Comparison of ENCODE assay signal across 13 cellular contexts in genomic region chr2:43270461-43270860, GRCh38. TPM values are rescaled to one million over a fixed set of nuclear protein-coding genes. Genes with fewer than 3 reads are reported as not detected.
DNase-seq lines count a peak whose midpoint lies in the region; ATAC-seq and TF ChIP-seq lines count a peak whose summit lies in the region.
"Had no signal": no experiment of that assay in that cellular context is flagged by ENCODE, and none has a peak within 500 bp of the region (broad histone marks: within the 10 kb centered on the region; RNA-seq: fewer than 3 reads in every experiment).

No MANE protein-coding gene starts in this region.

- no peaks in the 10 kb centered on the region for H3K36me3 ChIP-seq in right atrium auricular region
- H3K36me3 ChIP-seq in esophagus squamous epithelium: peaks cover 0 to 32% (median 0%) of the 10 kb centered on the region in 3 donors
- no peaks in the 10 kb centered on the region for H3K36me3 ChIP-seq in sigmoid colon
- no peaks in the 10 kb centered on the region for H3K36me3 ChIP-seq in uterus
- H3K36me3 ChIP-seq: WERI-Rb-1 had no signal

- H3K27ac ChIP-seq in right atrium auricular region (peak overlapping the region; percentile 86 to 90), esophagus squamous epithelium (peak overlapping the region; percentile 67 to 92 (median 82)), sigmoid colon (peak overlapping the region; percentile 65 to 87 (median 83)), uterus (peak overlapping the region; percentile 85 to 88), substantia nigra (ENCODE audit: low read depth, low read length, poor library complexity, severe bottlenecking) (no peak overlapping the region)
- H3K27ac ChIP-seq: WERI-Rb-1 had no signal

- no peak for TF ChIP-seq EP300 in sigmoid colon (IDR thresholded peaks at IDR 0.05)

- H3K9me3 ChIP-seq in right atrium auricular region (no peaks in the 10 kb centered on the region), esophagus squamous epithelium (no peaks in the 10 kb centered on the region), sigmoid colon (no peaks in the 10 kb centered on the region), uterus (no peaks in the 10 kb centered on the region)

- intact Hi-C loops in Right ventricle myocardium superior (cut with DNase I) (no loop called here), esophagus squamous epithelium (cut with DNase I) (no loop called here), sigmoid colon (cut with DNase I) (no loop called here), uterus (cut with DNase I; ENCODE audit: low total_unique reads) (no loop called here)

- WGBS in esophagus squamous epithelium, 2 donors: 93 to 100% methylated on average over 1 to 2 of the region's 2 CpGs
- WGBS in sigmoid colon, 2 donors: 90 to 92% methylated on average over 2 of the region's 2 CpGs

- H3K4me1 ChIP-seq in right atrium auricular region: peaks cover 5 to 69% of the 10 kb centered on the region in 2 donors
- H3K4me1 ChIP-seq in esophagus squamous epithelium: peaks cover 15 to 47% (median 26%) of the 10 kb centered on the region in 3 donors
- H3K4me1 ChIP-seq in sigmoid colon: peaks cover 0 to 79% (median 58%) of the 10 kb centered on the region in 4 donors
- H3K4me1 ChIP-seq in uterus: peaks cover 6 to 16% of the 10 kb centered on the region in 2 donors

- no peak overlapping the region for H3K4me3 ChIP-seq in right atrium auricular region
- no peak overlapping the region for H3K4me3 ChIP-seq in esophagus squamous epithelium
- H3K4me3 ChIP-seq in sigmoid colon: no peak overlapping the region
- no peak overlapping the region for H3K4me3 ChIP-seq in uterus
- H3K4me3 ChIP-seq: GM23338 had no signal

- TF ChIP-seq POLR2A in esophagus squamous epithelium (IDR thresholded peaks at IDR 0.05) (no peak), sigmoid colon (IDR thresholded peaks at IDR 0.05) (no peak), uterus (IDR thresholded peaks at IDR 0.05) (no peak)

- ATAC-seq in Right ventricle myocardium superior (ENCODE audit: poor library complexity): no peak
- ATAC-seq: GM23338 had no signal

- DNase-seq in right atrium auricular region (ENCODE audit: low spot score) (no peak), Right ventricle myocardium superior (no peak), esophagus squamous epithelium (lab: John Stamatoyannopoulos, UW) (no peak), sigmoid colon (no peak), uterus (no peak), substantia nigra (lab: John Stamatoyannopoulos, UW) (no peak), HT-29 (ENCODE audit: low spot score) (no peak), NCI-H2196 treated with DMSO at 0.1 percent for 48 hours (lab: John Stamatoyannopoulos, UW; ENCODE audit: unreplicated experiment) (no peak)
- DNase-seq: Calu3; NCI-H1092 treated with DMSO at 0.1 percent for 48 hours; stimulated activated CD4-positive, alpha-beta T cell treated with anti-CD3 and anti-CD28 coated beads, Interleukin-4, amount 100 ng/mL, for 1 hour; WERI-Rb-1 had no signal

- H3K27me3 ChIP-seq in right atrium auricular region (no peaks in the 10 kb centered on the region), esophagus squamous epithelium (no peaks in the 10 kb centered on the region), sigmoid colon (no peaks in the 10 kb centered on the region), uterus (no peaks in the 10 kb centered on the region)

- TF ChIP-seq CTCF in right atrium auricular region (IDR thresholded peaks at IDR 0.05) (no peak), esophagus squamous epithelium (IDR thresholded peaks at IDR 0.05) (no peak), sigmoid colon (IDR thresholded peaks at IDR 0.05) (no peak), uterus (IDR thresholded peaks at IDR 0.05) (no peak)

RNA-seq across cellular contexts. Expression of gene ZFP36L2, which starts 44.1 kb away (rescaled TPM):
- 10 to 100 TPM; 43.2 to 47.3 TPM for total RNA-seq in right atrium auricular region
- total RNA-seq in Right ventricle myocardium superior: 45.0 TPM
- total RNA-seq in esophagus squamous epithelium: 10 to 100 TPM; 26.6 to 87.7 (median 41.8) TPM
- 100 to 1,000 TPM in 1 of 4 donors, 10 to 100 TPM in 3; 59.8 to 115 (median 72.3) TPM for total RNA-seq in sigmoid colon
- polyA plus RNA-seq in sigmoid colon: 100 to 1,000 TPM in 2 of 3 donors, 10 to 100 TPM in 1; 97.3 to 120 (median 116) TPM
- 100 to 1,000 TPM in 1 of 4 donors, 10 to 100 TPM in 3; 18.2 to 209 (median 67.2) TPM for total RNA-seq in uterus
- 19.4 and 20.5 TPM in 2 replicates for total RNA-seq in HT-29 (2014; rRNA removed; shearing (Covaris generic))
